Comparison of ENCODE assay signal across 8 cellular contexts in genomic region chr1:11924334-11925195, GRCh38. TPM values are rescaled to one million over a fixed set of nuclear protein-coding genes. Genes with fewer than 3 reads are reported as not detected.
A peak's percentile ranks its signal among the peaks of the same experiment; 100 is the strongest.
DNase-seq lines count a peak whose midpoint lies in the region; ATAC-seq and TF ChIP-seq lines count a peak whose summit lies in the region.

No MANE protein-coding gene starts in this region.

- H3K4me3 ChIP-seq in AG10803 (ENCODE audit: low read length) (peak overlapping the region; percentile 62), muscle layer of colon (ENCODE audit: low read depth in 1 of 2, low read length in 2 of 2) (peak overlapping the region in 1 of 2 donors; percentile 61)

- no peaks in the 10 kb centered on the region for H3K9me3 Mint-ChIP-seq in brain

- no peak overlapping the region for H3K27ac ChIP-seq in muscle layer of colon (ENCODE audit: low read depth, low read length)

- H3K4me1 ChIP-seq in muscle layer of colon (ENCODE audit: insufficient read depth, low read length) = peaks cover 36% of the 10 kb centered on the region

- H3K4me3 Mint-ChIP-seq in brain = peak overlapping the region; percentile 88 to 94 (median 90)

- no peaks in the 10 kb centered on the region for H3K9me3 ChIP-seq in muscle layer of colon (ENCODE audit: low read length)

- H3K27me3 ChIP-seq in muscle layer of colon (ENCODE audit: control insufficient read depth in 1 of 2, insufficient read depth in 2 of 2, low read length in 2 of 2) = no peaks in the 10 kb centered on the region

- peaks cover 44% of the 10 kb centered on the region for H3K36me3 Mint-ChIP-seq in brain

- peaks cover 25% of the 10 kb centered on the region for H3K36me3 ChIP-seq in muscle layer of colon (ENCODE audit: insufficient read depth, low read length)

- peak overlapping the region; percentile 44 for H3K9ac ChIP-seq in muscle layer of colon (ENCODE audit: low read length)

- TF ChIP-seq CTCF in AG10803 (conservative IDR thresholded peaks at IDR 0.05; ENCODE audit: low read length) = no peak
- no peak for TF ChIP-seq CTCF in brain (conservative IDR thresholded peaks at IDR 0.05)

- DNase-seq in AG10803 (ENCODE audit: low read depth) = no peak
- DNase-seq in NCI-H2107 (lab: John Stamatoyannopoulos, UW) = no peak
- no peak for DNase-seq in NCI-H748 treated with DMSO at 0.1 percent for 48 hours (lab: John Stamatoyannopoulos, UW)
- DNase-seq in SK-N-DZ (ENCODE audit: low spot score) = no peak

- H3K27ac Mint-ChIP-seq in brain = peak overlapping the region; percentile 73 to 94 (median 86)

- H3K4me1 Mint-ChIP-seq in brain = peaks cover 68% of the 10 kb centered on the region

- peaks cover 4% of the 10 kb centered on the region for H3K27me3 Mint-ChIP-seq in brain

- peak; percentile 27 for ATAC-seq in HG02798 (IDR thresholded peaks at IDR 0.05; ENCODE audit: poor library complexity, unreplicated experiment)
- ATAC-seq in HG02763 (IDR thresholded peaks at IDR 0.05; ENCODE audit: unreplicated experiment) = no peak

RNA-seq across cellular contexts. Expression of gene KIAA2013, which starts 1.7 kb away (rescaled TPM):
- polyA plus RNA-seq in brain (ENCODE audit: insufficient read depth, low read depth, low replicate concordance) = 84.2 TPM
- 46.4 and 48.2 TPM in 2 replicates for polyA plus RNA-seq in SK-N-DZ (2014; cell fraction: cytosol; rRNA removed)
- polyA plus RNA-seq in SK-N-DZ (2014; cell fraction: nucleus; rRNA removed) = 24.1 and 27.6 TPM in 2 replicates

RNA-seq across cellular contexts. Expression of gene PLOD1, which starts 10.0 kb away (rescaled TPM):
- polyA plus RNA-seq in brain (ENCODE audit: insufficient read depth, low read depth, low replicate concordance) = 76.5 TPM
- polyA plus RNA-seq in SK-N-DZ (2014; cell fraction: cytosol; rRNA removed) = 36.1 and 44.4 TPM in 2 replicates
- polyA plus RNA-seq in SK-N-DZ (2014; cell fraction: nucleus; rRNA removed) = 31.4 and 49.3 TPM in 2 replicates

RNA-seq across cellular contexts. Expression of gene MFN2, which starts 55.7 kb away (rescaled TPM):
- 82.1 TPM for polyA plus RNA-seq in brain (ENCODE audit: insufficient read depth, low read depth, low replicate concordance)
- 35.1 and 38.9 TPM in 2 replicates for polyA plus RNA-seq in SK-N-DZ (2014; cell fraction: cytosol; rRNA removed)
- 46.6 and 53.5 TPM in 2 replicates for polyA plus RNA-seq in SK-N-DZ (2014; cell fraction: nucleus; rRNA removed)
